ENCODE assay signal across 9 cellular contexts in the genomic region with DNA sequence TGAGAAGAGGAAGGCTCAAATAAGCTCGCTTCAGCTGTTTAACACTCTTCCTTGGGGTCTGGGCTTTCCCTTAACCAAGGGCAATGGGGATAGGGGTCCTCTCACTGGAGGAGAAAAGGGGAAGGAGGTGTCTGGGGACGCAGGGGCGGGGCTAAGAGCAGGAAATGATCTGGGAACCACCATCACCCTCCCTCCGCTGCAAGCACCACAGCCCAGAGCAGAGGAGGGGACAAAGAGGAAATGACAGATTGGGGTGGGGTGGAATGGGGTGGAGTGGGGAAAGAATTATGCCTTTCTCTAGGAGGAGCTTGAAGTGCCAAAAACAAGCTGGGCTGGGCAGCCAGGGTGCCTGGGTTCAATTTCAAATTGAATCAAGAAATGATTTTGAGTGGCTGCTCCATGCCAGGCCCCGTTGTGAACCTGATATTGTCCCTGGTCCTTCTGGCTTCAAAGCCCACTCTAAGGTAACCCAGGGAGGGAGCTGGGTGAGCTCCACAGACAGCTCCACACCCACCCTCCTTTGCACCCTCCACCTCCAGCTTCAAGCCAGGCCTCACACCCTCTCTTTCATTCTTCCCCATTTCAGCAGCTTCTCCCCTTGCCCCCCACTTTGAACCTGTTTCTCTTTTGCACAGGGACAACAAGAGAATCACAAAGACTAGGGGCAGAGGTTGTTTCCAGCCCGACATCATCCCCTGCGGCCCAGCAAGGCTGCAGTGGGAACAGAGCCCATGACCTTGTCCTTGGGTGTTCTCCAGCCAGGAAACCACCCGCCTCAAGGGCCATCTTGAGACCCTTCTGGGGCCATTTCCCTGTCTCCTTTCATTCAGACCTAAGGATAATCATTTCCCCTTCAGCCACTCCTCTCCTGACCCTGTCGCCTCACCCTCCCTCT. TPM values are rescaled to one million over a fixed set of nuclear protein-coding genes. Genes with fewer than 3 reads are reported as not detected.
DNase-seq lines count a peak whose midpoint lies in the region; ATAC-seq and TF ChIP-seq lines count a peak whose summit lies in the region.
"Had no signal": no experiment of that assay in that cellular context is flagged by ENCODE, and none has a peak within 500 bp of the region (broad histone marks: within the 10 kb centered on the region; RNA-seq: fewer than 3 reads in every experiment).

No MANE protein-coding gene starts in this region.

- no peaks in the 10 kb centered on the region for H3K9me3 Mint-ChIP-seq in activated CD8-positive, alpha-beta T cell treated with anti-CD3 and anti-CD28 coated beads, Interleukin-2, amount 10 ng/mL, durations not matched to agents 7 days and 5 days (ENCODE audit: insufficient read depth)
- no peaks in the 10 kb centered on the region for H3K9me3 Mint-ChIP-seq in Caco-2 (ENCODE audit: unreplicated experiment)

- no TSS peak for BruUV-seq in Caco-2 (replicated peaks; lab: Mats Ljungman, UMichigan)

- DNase-seq in A172 (ENCODE audit: low spot score) (peak; percentile 66), KG1 (lab: John Stamatoyannopoulos, UW) (peak; percentile 84), germinal center (ENCODE audit: low spot score) (peak; percentile 84), Caco-2 (no peak), cerebellar cortex (ENCODE audit: low spot score) (no peak)
- peak; percentile 92 for DNase-seq in activated CD8-positive, alpha-beta T cell treated with anti-CD3 and anti-CD28 coated beads, Interleukin-2, amount 10 ng/mL, durations not matched to agents 7 days and 5 days
- DNase-seq in stimulated activated CD4-positive, alpha-beta T cell treated with anti-CD3 and anti-CD28 coated beads, Interleukin-12 subunit alpha, Interleukin-12 subunit beta, amount 100 ng/mL, for 4 hours: peak; percentile 69

- H3K4me1 Mint-ChIP-seq in activated CD8-positive, alpha-beta T cell treated with anti-CD3 and anti-CD28 coated beads, Interleukin-2, amount 10 ng/mL, durations not matched to agents 7 days and 5 days (ENCODE audit: low read depth): peaks cover 73% of the 10 kb centered on the region
- peaks cover 9% of the 10 kb centered on the region for H3K4me1 Mint-ChIP-seq in Caco-2 (ENCODE audit: low read depth, unreplicated experiment)

- no peak for TF ChIP-seq CTCF in Caco-2 (IDR thresholded peaks at IDR 0.05; ENCODE audit: insufficient read depth in 1 of 2, low read depth in 1 of 2, low read length in 1 of 2, severe bottlenecking in 1 of 2, unreplicated experiment in 1 of 2)

- no peaks in the 10 kb centered on the region for H3K9me3 ChIP-seq in Caco-2

- CTCF ChIA-PET in activated CD8-positive, alpha-beta T cell treated with anti-CD3 and anti-CD28 coated beads, Interleukin-2, amount 10 ng/mL, durations not matched to agents 7 days and 5 days (lab: Charles Lee): interaction anchor here (0.6 to 16.9 kb wide), 13 partner anchors 14 to 157 kb away, joined by 3 to 292 read pairs (median 3); a partner anchor contains a TSS
- CTCF ChIA-PET in Caco-2 (lab: Charles Lee): interaction anchor here (0.5 kb wide), 1 partner anchor 75 kb away, joined by 4 read pairs; no protein-coding TSS in a partner anchor

- H3K27me3 ChIP-seq in Caco-2 (replicated peaks; ENCODE audit: control insufficient read depth, insufficient read depth, low read length): no peaks in the 10 kb centered on the region

- peaks cover 48% of the 10 kb centered on the region for H3K36me3 Mint-ChIP-seq in activated CD8-positive, alpha-beta T cell treated with anti-CD3 and anti-CD28 coated beads, Interleukin-2, amount 10 ng/mL, durations not matched to agents 7 days and 5 days (ENCODE audit: low read depth)
- no peaks in the 10 kb centered on the region for H3K36me3 Mint-ChIP-seq in Caco-2 (ENCODE audit: insufficient read depth, unreplicated experiment)

- peak overlapping the region; percentile 99 for H3K27ac Mint-ChIP-seq in activated CD8-positive, alpha-beta T cell treated with anti-CD3 and anti-CD28 coated beads, Interleukin-2, amount 10 ng/mL, durations not matched to agents 7 days and 5 days
- no peak overlapping the region for H3K27ac Mint-ChIP-seq in Caco-2 (ENCODE audit: unreplicated experiment)

- H3K4me1 ChIP-seq in Caco-2: no peaks in the 10 kb centered on the region

- H3K4me3 Mint-ChIP-seq in activated CD8-positive, alpha-beta T cell treated with anti-CD3 and anti-CD28 coated beads, Interleukin-2, amount 10 ng/mL, durations not matched to agents 7 days and 5 days: peak overlapping the region; percentile 92
- H3K4me3 Mint-ChIP-seq in Caco-2 (ENCODE audit: unreplicated experiment): no peak overlapping the region

- ATAC-seq in GM19463 (IDR thresholded peaks at IDR 0.05; ENCODE audit: unreplicated experiment): peak; percentile 47
- peak; percentile 73 for ATAC-seq in activated CD8-positive, alpha-beta T cell treated with anti-CD3 and anti-CD28 coated beads, Interleukin-2, amount 10 ng/mL, durations not matched to agents 7 days and 5 days

- H3K27me3 Mint-ChIP-seq in activated CD8-positive, alpha-beta T cell treated with anti-CD3 and anti-CD28 coated beads, Interleukin-2, amount 10 ng/mL, durations not matched to agents 7 days and 5 days (ENCODE audit: low read depth): no peaks in the 10 kb centered on the region
- H3K27me3 Mint-ChIP-seq in Caco-2 (ENCODE audit: insufficient read depth, unreplicated experiment): peaks cover 3% of the 10 kb centered on the region

- no peaks in the 10 kb centered on the region for H3K36me3 ChIP-seq in Caco-2 (ENCODE audit: control insufficient read depth, insufficient read depth, low read length)

- POLR2A ChIA-PET in activated CD8-positive, alpha-beta T cell treated with anti-CD3 and anti-CD28 coated beads, Interleukin-2, amount 10 ng/mL, durations not matched to agents 7 days and 5 days (lab: Charles Lee): interaction anchor here (0.6 to 6.2 kb wide), 25 partner anchors 8 to 860 kb away, joined by 3 to 141 read pairs (median 4); a partner anchor contains a TSS
- POLR2A ChIA-PET in Caco-2 (lab: Charles Lee): no interaction called here

- no peak overlapping the region for H3K4me3 ChIP-seq in Caco-2 (ENCODE audit: low read depth, low read length)

- intact Hi-C loops in Caco-2 (cut with micrococcal nuclease; ENCODE audit: unreplicated experiment): no loop called here

RNA-seq across cellular contexts. Expression of a gene that starts 1.1 kb away (rescaled TPM):
- total RNA-seq in A172 (2014; rRNA removed; shearing (Covaris generic)): 0.07 and 0.38 TPM in 2 replicates
- total RNA-seq in activated CD8-positive, alpha-beta T cell treated with anti-CD3 and anti-CD28 coated beads, Interleukin-2, amount 10 ng/mL, durations not matched to agents 7 days and 5 days: 100 to 1,000 TPM; 277 to 281 TPM
- not detected in 2 replicates for total RNA-seq in Caco-2 (2022)
- total RNA-seq: dermis microvascular lymphatic vessel endothelial cell had no signal

RNA-seq across cellular contexts. Expression of a gene that starts 20.8 kb away (rescaled TPM):
- total RNA-seq in A172 (2014; rRNA removed; shearing (Covaris generic)): 1.6 and 2.2 TPM in 2 replicates
- not detected for total RNA-seq in activated CD8-positive, alpha-beta T cell treated with anti-CD3 and anti-CD28 coated beads, Interleukin-2, amount 10 ng/mL, durations not matched to agents 7 days and 5 days
- total RNA-seq in Caco-2 (2022): 0.20 and 0.74 TPM in 2 replicates

RNA-seq across cellular contexts. Expression of a gene that starts 22.8 kb away (rescaled TPM):
- 79.9 and 107 TPM in 2 replicates for total RNA-seq in A172 (2014; rRNA removed; shearing (Covaris generic))
- 10 to 100 TPM; 81.6 to 83.2 TPM for total RNA-seq in activated CD8-positive, alpha-beta T cell treated with anti-CD3 and anti-CD28 coated beads, Interleukin-2, amount 10 ng/mL, durations not matched to agents 7 days and 5 days
- 49.7 and 52.7 TPM in 2 replicates for total RNA-seq in Caco-2 (2022)

RNA-seq across cellular contexts. Expression of a gene that starts 29.6 kb away (rescaled TPM):
- 3.8 and 4.0 TPM in 2 replicates for total RNA-seq in A172 (2014; rRNA removed; shearing (Covaris generic))
- total RNA-seq in activated CD8-positive, alpha-beta T cell treated with anti-CD3 and anti-CD28 coated beads, Interleukin-2, amount 10 ng/mL, durations not matched to agents 7 days and 5 days: under 1 TPM; 0.61 to 0.91 TPM
- 2.0 and 2.2 TPM in 2 replicates for total RNA-seq in Caco-2 (2022)

RNA-seq across cellular contexts. Expression of a gene that starts 29.8 kb away (rescaled TPM):
- total RNA-seq in A172 (2014; rRNA removed; shearing (Covaris generic)): not detected in 2 replicates
- total RNA-seq in activated CD8-positive, alpha-beta T cell treated with anti-CD3 and anti-CD28 coated beads, Interleukin-2, amount 10 ng/mL, durations not matched to agents 7 days and 5 days: 10 to 100 TPM; 63.2 to 63.3 TPM
- total RNA-seq in Caco-2 (2022): 24.8 and 26.8 TPM in 2 replicates

Comparison
In these comparisons a context has a peak if more than half of its experiments do, and no peak if none do; other contexts are left out.
1. DNase-seq: peak in A172 (single experiment), KG1 (single experiment), activated CD8-positive, alpha-beta T cell treated with anti-CD3 and anti-CD28 coated beads, Interleukin-2, amount 10 ng/mL, durations not matched to agents 7 days and 5 days (single experiment), germinal center (single experiment) and stimulated activated CD4-positive, alpha-beta T cell treated with anti-CD3 and anti-CD28 coated beads, Interleukin-12 subunit alpha, Interleukin-12 subunit beta, amount 100 ng/mL, for 4 hours (single experiment); none in Caco-2 (0 of 2) and cerebellar cortex (single experiment).
2. RNA of a gene that starts 1.1 kb away (total RNA-seq): 277 to 281 TPM in activated CD8-positive, alpha-beta T cell treated with anti-CD3 and anti-CD28 coated beads, Interleukin-2, amount 10 ng/mL, durations not matched to agents 7 days and 5 days; 0.07 to 0.38 TPM in A172 and not detected in Caco-2; every median in the first group is over 100 times any median in the second.